ENCODE assay signal across 8 cellular contexts in the genomic region with DNA sequence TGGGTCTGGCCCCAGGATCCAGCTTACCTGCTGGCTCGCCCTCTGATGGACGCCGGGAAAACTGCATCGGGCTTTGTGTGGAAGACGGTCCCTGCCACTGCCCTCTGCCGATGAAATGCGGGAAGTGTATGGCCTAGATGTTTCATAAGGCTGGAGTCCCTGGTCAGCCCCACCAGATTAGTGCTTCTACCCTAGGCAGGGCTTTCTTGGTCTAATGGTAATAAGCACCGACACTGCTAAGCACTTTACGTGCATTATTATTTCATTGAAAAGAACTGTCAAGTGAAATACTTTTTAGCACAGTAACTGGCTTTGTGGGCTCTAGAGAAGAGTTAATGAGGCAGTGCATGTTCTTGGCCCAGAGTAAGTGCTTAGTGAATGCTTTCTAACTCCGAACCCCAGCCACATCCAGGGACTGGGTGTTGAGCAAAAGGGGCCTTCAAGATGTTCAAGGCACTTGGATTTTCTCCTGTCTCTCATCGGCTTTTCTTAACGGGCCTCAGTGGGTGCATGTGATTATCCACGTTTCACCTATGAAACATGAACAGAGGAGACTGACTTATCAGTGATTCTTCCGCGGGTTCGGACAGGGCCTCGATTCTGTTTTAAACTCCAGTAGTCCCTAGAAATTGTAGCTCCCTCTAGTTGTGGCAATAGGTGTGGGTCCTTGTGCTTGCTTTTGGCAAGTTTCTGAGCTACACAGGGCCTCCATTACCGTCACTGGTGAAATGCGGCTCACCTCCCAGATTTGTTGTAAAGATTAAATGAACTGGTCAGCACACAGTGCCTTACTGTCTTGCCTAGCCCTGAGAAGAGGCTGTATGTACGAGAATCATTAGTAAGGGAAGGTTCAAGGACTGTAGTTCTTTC. TPM values are rescaled to one million over a fixed set of nuclear protein-coding genes. Genes with fewer than 3 reads are reported as not detected.
DNase-seq lines count a peak whose midpoint lies in the region; ATAC-seq, FAIRE-seq and TF ChIP-seq lines count a peak whose summit lies in the region.

No MANE protein-coding gene starts in this region.

- DNase-seq in NCI-H446 (lab: John Stamatoyannopoulos, UW) (peak; percentile 82 to 92), cardiac fibroblast (ENCODE audit: low read depth in 2 of 2) (peak; percentile 95 to 96), kidney (peak; percentile 96)
- DNase-seq in activated CD4-positive, CD25-positive, alpha-beta regulatory T cell treated with anti-CD3 and anti-CD28 coated beads, Interleukin-2, amount 50 U/mL, for 16 hours (ENCODE audit: low read depth, low spot score), result peak; percentile 80
- peak; percentile 93 for DNase-seq in stimulated activated CD4-positive, alpha-beta T cell treated with anti-CD3 and anti-CD28 coated beads, Interleukin-15, amount 100 ng/mL, for 24 hours

- peaks cover 42 to 51% of the 10 kb centered on the region in 2 donors for H3K4me1 ChIP-seq in kidney (ENCODE audit: control insufficient read depth in 1 of 2, insufficient read depth in 1 of 2, low read depth in 1 of 2, low read length in 2 of 2)

- FAIRE-seq in A204.1 (lab: Jason Lieb, UNC) (peak; percentile 56), kidney (lab: Jason Lieb, UNC) (no peak)

- H3K4me3 ChIP-seq in cardiac fibroblast (replicated peaks in 1 of 2; ENCODE audit: low read depth in 2 of 2, low read length in 2 of 2) (no peak overlapping the region), kidney (ENCODE audit: low read length in 2 of 2) (peak overlapping the region in 1 of 2 donors; percentile 18)

- peak overlapping the region in 1 of 2 donors; percentile 68 for H3K27ac ChIP-seq in kidney (ENCODE audit: low read depth in 2 of 2, low read length in 2 of 2)

- peaks cover 10 to 40% of the 10 kb centered on the region in 2 donors for H3K36me3 ChIP-seq in kidney (ENCODE audit: control insufficient read depth in 1 of 2, insufficient read depth in 2 of 2, low read length in 2 of 2)

- peak; percentile 100 for TF ChIP-seq CTCF in cardiac fibroblast (IDR thresholded peaks at IDR 0.05; ENCODE audit: low read depth, low read length)
- peak; percentile 100 for TF ChIP-seq CTCF in kidney (IDR thresholded peaks at IDR 0.05; ENCODE audit: borderline replicate concordance, extremely low read depth, insufficient read depth)

- peak overlapping the region in 1 of 2 donors; percentile 32 for H3K9ac ChIP-seq in kidney (ENCODE audit: low read length in 2 of 2)

- intact Hi-C loops in kidney (cut with DNase I), result no loop called here

- no peaks in the 10 kb centered on the region for H3K9me3 ChIP-seq in kidney (ENCODE audit: control insufficient read depth in 1 of 2, low read length in 2 of 2)

- ATAC-seq in GM18520 (IDR thresholded peaks at IDR 0.05; ENCODE audit: unreplicated experiment) (peak; percentile 71), HG03175 (IDR thresholded peaks at IDR 0.05; ENCODE audit: unreplicated experiment) (peak; percentile 69)

RNA-seq across cellular contexts. Expression of a gene that starts 6.6 kb away (rescaled TPM):
- 118 TPM for total RNA-seq in kidney
- 53.4 TPM for polyA plus RNA-seq in kidney (ENCODE audit: insufficient read depth, low read depth, low replicate concordance)

RNA-seq across cellular contexts. Expression of a gene that starts 21.8 kb away (rescaled TPM):
- total RNA-seq in kidney, result 20.6 TPM
- polyA plus RNA-seq in kidney (ENCODE audit: insufficient read depth, low read depth, low replicate concordance), result 4.7 TPM

RNA-seq across cellular contexts. Expression of a gene that starts 24.4 kb away (rescaled TPM):
- 25.3 TPM for total RNA-seq in kidney
- 30.0 TPM for polyA plus RNA-seq in kidney (ENCODE audit: insufficient read depth, low read depth, low replicate concordance)

RNA-seq across cellular contexts. Expression of a gene that starts 30.6 kb away (rescaled TPM):
- total RNA-seq in kidney, result 1,188 TPM
- polyA plus RNA-seq in kidney (ENCODE audit: insufficient read depth, low read depth, low replicate concordance), result 1,159 TPM

RNA-seq across cellular contexts. Expression of a gene that starts 32.7 kb away (rescaled TPM):
- 119 TPM for total RNA-seq in kidney
- 128 TPM for polyA plus RNA-seq in kidney (ENCODE audit: insufficient read depth, low read depth, low replicate concordance)
